Comparison of ENCODE assay signal across 22 cellular contexts in the genomic region with DNA sequence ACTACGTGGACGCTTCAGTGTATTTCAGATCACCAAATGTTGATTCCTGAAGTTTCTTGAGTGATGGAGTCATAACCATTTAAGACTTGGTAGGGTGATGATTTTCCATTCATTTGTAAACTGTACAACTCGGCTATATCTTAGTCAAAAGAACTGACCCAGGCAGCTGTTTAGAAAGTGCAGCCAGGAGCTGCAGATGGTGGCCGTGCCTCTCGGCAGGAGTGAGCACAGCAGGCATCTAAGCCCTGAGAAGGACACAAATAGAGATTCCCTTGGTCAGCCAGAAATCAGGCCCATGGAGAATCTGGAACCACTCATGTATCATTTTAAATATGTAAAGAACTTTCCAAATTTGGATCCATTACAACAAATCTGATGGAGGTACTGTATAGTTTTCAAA.
DNase-seq lines count a peak whose midpoint lies in the region; ATAC-seq and TF ChIP-seq lines count a peak whose summit lies in the region.
"Had no signal": no experiment of that assay in that cellular context is flagged by ENCODE, and none has a peak within 500 bp of the region (broad histone marks: within the 10 kb centered on the region; RNA-seq: fewer than 3 reads in every experiment).

No MANE protein-coding gene starts in this region.

- no peaks in the 10 kb centered on the region for H3K36me3 Mint-ChIP-seq in activated CD4-positive, alpha-beta T cell treated with anti-CD3 and anti-CD28 coated beads, Interleukin-2, amount 10 ng/mL, durations not matched to agents 24 days and 14 days (ENCODE audit: low read depth)
- H3K36me3 Mint-ChIP-seq in chondrocyte (ENCODE audit: low read depth) = no peaks in the 10 kb centered on the region
- H3K36me3 Mint-ChIP-seq in nephron (ENCODE audit: low read depth) = no peaks in the 10 kb centered on the region
- H3K36me3 Mint-ChIP-seq: CD4-positive, CD25-positive, alpha-beta regulatory T cell had no signal

- no peak overlapping the region for H3K27ac Mint-ChIP-seq in activated CD4-positive, alpha-beta T cell treated with anti-CD3 and anti-CD28 coated beads, Interleukin-2, amount 10 ng/mL, durations not matched to agents 24 days and 14 days
- H3K27ac Mint-ChIP-seq in chondrocyte (ENCODE audit: unreplicated experiment) (peak overlapping the region; percentile 62), nephron (peak overlapping the region in 2 of 3 experiments; percentile 34 to 38)
- H3K27ac Mint-ChIP-seq: B cell; CD4-positive, CD25-positive, alpha-beta regulatory T cell; GM23338 had no signal

- no peak overlapping the region for H3K4me3 Mint-ChIP-seq in activated CD4-positive, alpha-beta T cell treated with anti-CD3 and anti-CD28 coated beads, Interleukin-2, amount 10 ng/mL, durations not matched to agents 24 days and 14 days
- H3K4me3 Mint-ChIP-seq in chondrocyte (ENCODE audit: unreplicated experiment) = no peak overlapping the region
- no peak overlapping the region for H3K4me3 Mint-ChIP-seq in nephron
- H3K4me3 Mint-ChIP-seq: B cell; CD4-positive, CD25-positive, alpha-beta regulatory T cell; GM23338 had no signal

- H3K4me3 ChIP-seq in thoracic aorta = no peak overlapping the region
- H3K4me3 ChIP-seq in A673 (ENCODE audit: low read depth, low read length, poor library complexity, severe bottlenecking) = no peak overlapping the region
- H3K4me3 ChIP-seq: GM23338 had no signal

- TF ChIP-seq CTCF in chondrocyte (IDR thresholded peaks at IDR 0.05) = no peak
- TF ChIP-seq CTCF in nephron (IDR thresholded peaks at IDR 0.05; ENCODE audit: unreplicated experiment in 3 of 3) = no peak
- no peak for TF ChIP-seq CTCF in thoracic aorta (IDR thresholded peaks at IDR 0.05)
- no peak for TF ChIP-seq CTCF in A673 (conservative IDR thresholded peaks at IDR 0.05; ENCODE audit: low read depth, low read length)

- no TSS peak for BruUV-seq in A673 (replicated peaks; lab: Mats Ljungman, UMichigan)

- H3K9me3 Mint-ChIP-seq in activated CD4-positive, alpha-beta T cell treated with anti-CD3 and anti-CD28 coated beads, Interleukin-2, amount 10 ng/mL, durations not matched to agents 24 days and 14 days = peaks cover 5% of the 10 kb centered on the region
- H3K9me3 Mint-ChIP-seq in chondrocyte (ENCODE audit: low read depth) (no peaks in the 10 kb centered on the region), nephron (no peaks in the 10 kb centered on the region)
- H3K9me3 Mint-ChIP-seq: CD4-positive, CD25-positive, alpha-beta regulatory T cell; GM23338 had no signal

- DNase-seq in activated CD4-positive, alpha-beta T cell treated with anti-CD3 and anti-CD28 coated beads, Interleukin-2, amount 10 ng/mL, durations not matched to agents 24 days and 14 days = peak; percentile 45
- no peak for DNase-seq in activated CD4-positive, alpha-beta T cell treated with anti-CD3 and anti-CD28 coated beads for 48 hours
- no peak for DNase-seq in chondrocyte (ENCODE audit: low spot score)
- DNase-seq in thoracic aorta (ENCODE audit: low spot score) = no peak
- no peak for DNase-seq in NCI-H187 (lab: John Stamatoyannopoulos, UW)
- no peak for DNase-seq in A673 (ENCODE audit: low spot score)
- no peak for DNase-seq in HK-2 (ENCODE audit: unreplicated experiment)
- DNase-seq: 8988T; Caco-2; CD4-positive, CD25-positive, alpha-beta regulatory T cell; DMS53; HCEC 1CT; NCI-H1092 treated with DMSO at 0.1 percent for 48 hours; NCI-H146; NCI-H2081; NCI-H2171 treated with DMSO at 0.1 percent for 48 hours; NCI-H69; NK-92 treated with Interleukin-12 subunit alpha and Interleukin-12 subunit beta, amount 100 ng/mL, for 24 hours; SHP77 had no signal

- no peaks in the 10 kb centered on the region for H3K9me3 ChIP-seq in thoracic aorta
- H3K9me3 ChIP-seq in A673 (ENCODE audit: low read depth, low read length, poor library complexity, severe bottlenecking) = no peaks in the 10 kb centered on the region
- H3K9me3 ChIP-seq: Caco-2 had no signal

- H3K27ac ChIP-seq in thoracic aorta (peak overlapping the region; percentile 55 to 59), A673 (ENCODE audit: low read depth, low read length, poor library complexity, severe bottlenecking) (no peak overlapping the region)

- H3K27me3 ChIP-seq in thoracic aorta (replicated peaks; ENCODE audit: insufficient read depth) (no peaks in the 10 kb centered on the region), A673 (replicated peaks; ENCODE audit: insufficient read depth, low read depth, low read length, poor library complexity) (no peaks in the 10 kb centered on the region)

- POLR2A ChIA-PET in A673 (lab: Charles Lee; ENCODE audit: low non-redundant PET) = no interaction called here

- no peaks in the 10 kb centered on the region for H3K27me3 Mint-ChIP-seq in activated CD4-positive, alpha-beta T cell treated with anti-CD3 and anti-CD28 coated beads, Interleukin-2, amount 10 ng/mL, durations not matched to agents 24 days and 14 days
- no peaks in the 10 kb centered on the region for H3K27me3 Mint-ChIP-seq in chondrocyte (ENCODE audit: low read depth)
- no peaks in the 10 kb centered on the region for H3K27me3 Mint-ChIP-seq in nephron (ENCODE audit: low read depth)
- H3K27me3 Mint-ChIP-seq: B cell; CD4-positive, CD25-positive, alpha-beta regulatory T cell had no signal

- H3K4me1 ChIP-seq in thoracic aorta (ENCODE audit: control insufficient read depth in 1 of 2, low read depth in 2 of 2) = peaks cover 14 to 50% of the 10 kb centered on the region in 2 donors
- H3K4me1 ChIP-seq in A673 (ENCODE audit: insufficient read depth, low read length, poor library complexity, severe bottlenecking) = peaks cover 11% of the 10 kb centered on the region
- H3K4me1 ChIP-seq: Caco-2 had no signal

- peaks cover 32% of the 10 kb centered on the region for H3K4me1 Mint-ChIP-seq in activated CD4-positive, alpha-beta T cell treated with anti-CD3 and anti-CD28 coated beads, Interleukin-2, amount 10 ng/mL, durations not matched to agents 24 days and 14 days
- peaks cover 55% of the 10 kb centered on the region for H3K4me1 Mint-ChIP-seq in chondrocyte (ENCODE audit: low read depth)
- H3K4me1 Mint-ChIP-seq in nephron = peaks cover 33% of the 10 kb centered on the region

- CTCF ChIA-PET in A673 (lab: Charles Lee) = no interaction called here

- no peaks in the 10 kb centered on the region for H3K36me3 ChIP-seq in thoracic aorta
- no peaks in the 10 kb centered on the region for H3K36me3 ChIP-seq in A673 (ENCODE audit: insufficient read depth, low read length, poor library complexity, severe bottlenecking)

- no peak for ATAC-seq in thoracic aorta (ENCODE audit: insufficient number of reproducible peaks, low FRiP score, low read depth)
- ATAC-seq: GM23338 had no signal

- intact Hi-C loops in activated CD4-positive, alpha-beta T cell treated with anti-CD3 and anti-CD28 coated beads, Interleukin-2, amount 10 ng/mL, durations not matched to agents 24 days and 14 days (cut with micrococcal nuclease) = no loop called here
- intact Hi-C loops in A673 (cut with micrococcal nuclease; ENCODE audit: unreplicated experiment) = no loop called here
